ENCODE assay signal across 29 cellular contexts in the genomic region with DNA sequence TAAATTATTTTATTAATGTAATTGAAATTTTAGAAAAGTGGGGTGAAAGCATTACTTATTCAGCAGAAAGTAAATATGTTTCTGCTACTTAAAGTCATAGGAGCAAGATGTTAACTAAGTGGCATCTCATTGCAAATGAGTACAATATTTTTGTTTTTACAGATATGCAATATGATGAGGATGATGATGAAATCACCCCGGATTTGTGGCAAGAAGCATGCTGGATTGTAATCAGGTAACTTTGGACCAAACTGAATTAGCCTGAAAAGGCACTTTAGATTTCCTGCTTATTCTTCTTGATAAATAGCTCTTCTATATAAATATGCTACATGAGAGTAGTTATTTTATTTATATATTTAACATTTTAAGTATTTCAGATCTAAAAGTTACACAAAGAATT.
"Had no signal": no experiment of that assay in that cellular context is flagged by ENCODE, and none has a peak within 500 bp of the region (broad histone marks: within the 10 kb centered on the region; RNA-seq: fewer than 3 reads in every experiment).

No MANE protein-coding gene starts in this region.

- ATAC-seq: left colon; left lung; lower lobe of right lung; naive thymus-derived CD8-positive, alpha-beta T cell; sciatic nerve; stimulated activated naive B cell treated with anti-CD40 and anti-IgM and Interleukin-4, amounts not matched to agents 10 μg/mL and 1 μg/mL and 100 μg/mL, for 72 hours; stimulated activated naive CD8-positive, alpha-beta T cell treated with anti-CD3 and anti-CD28 coated beads, Interleukin-15, Interleukin-2, amounts not matched to agents 100 U/mL and 50 U/mL, for 24 hours had no signal

- H3K27ac ChIP-seq: left lung, lower lobe of right lung, ovary, right atrium auricular region, skin epidermis, stomach, testis, thyroid gland, transverse colon, upper lobe of left lung, vagina had no signal

- H3K9me3 ChIP-seq: left lung, lower lobe of right lung, ovary, right atrium auricular region, stomach, testis, thyroid gland, transverse colon, upper lobe of left lung, vagina had no signal

- H3K36me3 ChIP-seq: ovary had no signal

- H3K4me1 ChIP-seq: testis had no signal

- H3K27me3 ChIP-seq: left lung, ovary, right atrium auricular region, stomach, testis, thyroid gland, transverse colon, upper lobe of left lung, vagina had no signal

- H3K9me3 Mint-ChIP-seq: immature natural killer cell; naive thymus-derived CD8-positive, alpha-beta T cell; nephron; neural crest cell; stimulated activated naive B cell treated with anti-CD40 and anti-IgM and Interleukin-4, amounts not matched to agents 10 μg/mL and 1 μg/mL and 100 μg/mL, for 72 hours had no signal

- H3K4me3 Mint-ChIP-seq: immature natural killer cell; naive thymus-derived CD8-positive, alpha-beta T cell; nephron; neural crest cell; stimulated activated naive B cell treated with anti-CD40 and anti-IgM and Interleukin-4, amounts not matched to agents 10 μg/mL and 1 μg/mL and 100 μg/mL, for 72 hours had no signal

- DNase-seq: hypothalamus; immature natural killer cell; kidney; left colon; left lung; lower lobe of right lung; mammary epithelial cell; mesenchymal stem cell; naive thymus-derived CD8-positive, alpha-beta T cell; nucleus accumbens; ovary; stimulated activated CD4-positive, alpha-beta T cell treated with anti-CD3 and anti-CD28 coated beads, Interleukin-12 subunit alpha, Interleukin-12 subunit beta, amount 100 ng/mL, for 4 hours; stimulated activated CD4-positive, alpha-beta T cell treated with anti-CD3 and anti-CD28 coated beads, Interleukin-15, amount 100 ng/mL, for 24 hours; stimulated activated CD4-positive, alpha-beta T cell treated with anti-CD3 and anti-CD28 coated beads, Interleukin-2, amount 100 ng/mL, for 24 hours; stimulated activated CD4-positive, alpha-beta T cell treated with anti-CD3 and anti-CD28 coated beads, Interleukin-4, amount 100 ng/mL, for 1 hour; stimulated activated naive B cell treated with anti-CD40 and anti-IgM and Interleukin-4, amounts not matched to agents 10 μg/mL and 1 μg/mL and 100 μg/mL, for 72 hours; stimulated activated naive CD8-positive, alpha-beta T cell treated with anti-CD3 and anti-CD28 coated beads, Interleukin-15, Interleukin-2, amounts not matched to agents 100 U/mL and 50 U/mL, for 24 hours; stomach; testis; thyroid gland; transverse colon; upper lobe of left lung had no signal

- H3K4me3 ChIP-seq: left lung, lower lobe of right lung, ovary, right atrium auricular region, skin epidermis, stomach, testis, thyroid gland, transverse colon, upper lobe of left lung, vagina had no signal

- H3K27ac Mint-ChIP-seq: nephron; progenitor cell of endocrine pancreas; stimulated activated naive B cell treated with anti-CD40 and anti-IgM and Interleukin-4, amounts not matched to agents 10 μg/mL and 1 μg/mL and 100 μg/mL, for 72 hours had no signal

- H3K27me3 Mint-ChIP-seq: naive thymus-derived CD8-positive, alpha-beta T cell; progenitor cell of endocrine pancreas; stimulated activated naive B cell treated with anti-CD40 and anti-IgM and Interleukin-4, amounts not matched to agents 10 μg/mL and 1 μg/mL and 100 μg/mL, for 72 hours had no signal
